1 cellular context compared by ENCODE assay signal in the genomic region with DNA sequence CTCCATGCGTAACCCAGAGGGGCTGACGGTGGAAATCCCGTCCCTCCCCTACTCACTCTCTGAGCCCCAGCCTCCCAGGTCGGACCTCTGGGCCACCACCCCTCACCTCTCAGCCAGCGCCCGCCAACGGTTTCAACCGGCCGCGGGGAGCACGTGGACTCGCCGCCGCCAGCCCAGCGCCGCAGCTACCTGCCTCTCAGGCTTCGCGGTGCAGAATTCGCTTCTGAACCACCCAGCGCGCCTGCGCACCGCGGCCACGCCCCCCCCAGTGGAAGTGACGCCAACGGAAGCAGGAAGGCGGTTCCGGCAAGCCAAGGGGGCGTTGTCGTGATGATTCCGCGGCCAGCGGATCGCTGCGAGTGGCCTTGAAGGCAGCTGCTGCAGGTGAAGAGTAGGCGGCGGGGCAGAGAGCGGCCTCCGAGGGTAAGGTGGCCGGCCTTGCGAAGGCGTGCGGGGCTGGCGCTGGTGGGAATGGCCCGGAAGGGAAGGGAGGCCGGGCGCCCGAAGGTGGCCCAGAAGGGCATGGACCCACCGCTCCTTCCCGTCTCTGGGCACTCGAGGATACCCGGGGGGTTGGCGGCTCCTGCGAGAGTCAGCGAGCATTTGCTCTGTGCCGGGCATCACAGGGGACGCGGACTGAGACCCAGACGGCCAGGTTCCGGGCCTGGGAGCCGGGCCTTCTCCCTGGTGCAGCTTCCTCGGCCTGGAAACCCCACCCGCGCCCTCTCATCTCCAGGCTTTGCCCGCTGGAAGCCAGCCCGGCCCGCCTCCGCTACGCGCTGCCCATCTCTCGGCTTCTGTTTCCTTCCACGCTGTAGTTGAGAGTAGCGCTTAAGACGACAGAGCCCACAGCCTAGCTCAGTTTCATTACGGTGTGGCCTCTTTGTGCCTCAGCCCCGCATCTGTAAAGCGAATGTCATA.
TF ChIP-seq lines count a peak whose summit lies in the region.

A gene with protein sequence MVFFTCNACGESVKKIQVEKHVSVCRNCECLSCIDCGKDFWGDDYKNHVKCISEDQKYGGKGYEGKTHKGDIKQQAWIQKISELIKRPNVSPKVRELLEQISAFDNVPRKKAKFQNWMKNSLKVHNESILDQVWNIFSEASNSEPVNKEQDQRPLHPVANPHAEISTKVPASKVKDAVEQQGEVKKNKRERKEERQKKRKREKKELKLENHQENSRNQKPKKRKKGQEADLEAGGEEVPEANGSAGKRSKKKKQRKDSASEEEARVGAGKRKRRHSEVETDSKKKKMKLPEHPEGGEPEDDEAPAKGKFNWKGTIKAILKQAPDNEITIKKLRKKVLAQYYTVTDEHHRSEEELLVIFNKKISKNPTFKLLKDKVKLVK (minus strand): TSS at position 225 of the 921 bp plus-strand sequence. CDS start 6,412 bp downstream, outside the sequence.
A gene with protein sequence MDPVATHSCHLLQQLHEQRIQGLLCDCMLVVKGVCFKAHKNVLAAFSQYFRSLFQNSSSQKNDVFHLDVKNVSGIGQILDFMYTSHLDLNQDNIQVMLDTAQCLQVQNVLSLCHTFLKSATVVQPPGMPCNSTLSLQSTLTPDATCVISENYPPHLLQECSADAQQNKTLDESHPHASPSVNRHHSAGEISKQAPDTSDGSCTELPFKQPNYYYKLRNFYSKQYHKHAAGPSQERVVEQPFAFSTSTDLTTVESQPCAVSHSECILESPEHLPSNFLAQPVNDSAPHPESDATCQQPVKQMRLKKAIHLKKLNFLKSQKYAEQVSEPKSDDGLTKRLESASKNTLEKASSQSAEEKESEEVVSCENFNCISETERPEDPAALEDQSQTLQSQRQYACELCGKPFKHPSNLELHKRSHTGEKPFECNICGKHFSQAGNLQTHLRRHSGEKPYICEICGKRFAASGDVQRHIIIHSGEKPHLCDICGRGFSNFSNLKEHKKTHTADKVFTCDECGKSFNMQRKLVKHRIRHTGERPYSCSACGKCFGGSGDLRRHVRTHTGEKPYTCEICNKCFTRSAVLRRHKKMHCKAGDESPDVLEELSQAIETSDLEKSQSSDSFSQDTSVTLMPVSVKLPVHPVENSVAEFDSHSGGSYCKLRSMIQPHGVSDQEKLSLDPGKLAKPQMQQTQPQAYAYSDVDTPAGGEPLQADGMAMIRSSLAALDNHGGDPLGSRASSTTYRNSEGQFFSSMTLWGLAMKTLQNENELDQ (plus strand): TSS at position 322 of the 921 bp plus-strand sequence. CDS start 9,695 bp downstream, outside the sequence.

TF ChIP-seq in HepG2, 621 proteins besides CTCF, POLR2A, EP300 and RAD21 (continued from another document and continues in another):
- TF ChIP-seq, protein P1, sequence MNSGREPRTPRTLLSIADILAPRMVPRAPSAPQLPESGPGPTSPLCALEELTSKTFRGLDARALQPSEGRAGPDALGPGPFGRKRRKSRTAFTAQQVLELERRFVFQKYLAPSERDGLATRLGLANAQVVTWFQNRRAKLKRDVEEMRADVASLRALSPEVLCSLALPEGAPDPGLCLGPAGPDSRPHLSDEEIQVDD (CRISPR knock-in tag; IDR thresholded peaks at IDR 0.05; ENCODE audit: borderline replicate concordance): no peak
- no peak for TF ChIP-seq HNRNPUL1 (IDR thresholded peaks at IDR 0.05; ENCODE audit: low read depth, low read length)
- TF ChIP-seq RXRA (CRISPR knock-in tag; IDR thresholded peaks at IDR 0.05): peak; percentile 48; the same call in 1 of the 2 replicates
- no peak for TF ChIP-seq SMARCE1 (IDR thresholded peaks at IDR 0.05; ENCODE audit: borderline replicate concordance)
- TF ChIP-seq SMYD3 (CRISPR knock-in tag; IDR thresholded peaks at IDR 0.05): no peak
- no peak; the same call in 1 of the 2 replicates for TF ChIP-seq ZNF839 (CRISPR knock-in tag; IDR thresholded peaks at IDR 0.05; ENCODE audit: borderline replicate concordance)
- TF ChIP-seq, protein P2, sequence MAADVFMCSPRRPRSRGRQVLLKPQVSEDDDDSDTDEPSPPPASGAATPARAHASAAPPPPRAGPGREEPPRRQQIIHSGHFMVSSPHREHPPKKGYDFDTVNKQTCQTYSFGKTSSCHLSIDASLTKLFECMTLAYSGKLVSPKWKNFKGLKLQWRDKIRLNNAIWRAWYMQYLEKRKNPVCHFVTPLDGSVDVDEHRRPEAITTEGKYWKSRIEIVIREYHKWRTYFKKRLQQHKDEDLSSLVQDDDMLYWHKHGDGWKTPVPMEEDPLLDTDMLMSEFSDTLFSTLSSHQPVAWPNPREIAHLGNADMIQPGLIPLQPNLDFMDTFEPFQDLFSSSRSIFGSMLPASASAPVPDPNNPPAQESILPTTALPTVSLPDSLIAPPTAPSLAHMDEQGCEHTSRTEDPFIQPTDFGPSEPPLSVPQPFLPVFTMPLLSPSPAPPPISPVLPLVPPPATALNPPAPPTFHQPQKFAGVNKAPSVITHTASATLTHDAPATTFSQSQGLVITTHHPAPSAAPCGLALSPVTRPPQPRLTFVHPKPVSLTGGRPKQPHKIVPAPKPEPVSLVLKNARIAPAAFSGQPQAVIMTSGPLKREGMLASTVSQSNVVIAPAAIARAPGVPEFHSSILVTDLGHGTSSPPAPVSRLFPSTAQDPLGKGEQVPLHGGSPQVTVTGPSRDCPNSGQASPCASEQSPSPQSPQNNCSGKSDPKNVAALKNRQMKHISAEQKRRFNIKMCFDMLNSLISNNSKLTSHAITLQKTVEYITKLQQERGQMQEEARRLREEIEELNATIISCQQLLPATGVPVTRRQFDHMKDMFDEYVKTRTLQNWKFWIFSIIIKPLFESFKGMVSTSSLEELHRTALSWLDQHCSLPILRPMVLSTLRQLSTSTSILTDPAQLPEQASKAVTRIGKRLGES (CRISPR knock-in tag; IDR thresholded peaks at IDR 0.05; ENCODE audit: borderline replicate concordance): no peak
- TF ChIP-seq GLI4 (CRISPR knock-in tag; IDR thresholded peaks at IDR 0.05; ENCODE audit: borderline replicate concordance): peak; percentile 57; the same call in 1 of the 2 replicates
- no peak for TF ChIP-seq ZNF10 (CRISPR knock-in tag; IDR thresholded peaks at IDR 0.05; ENCODE audit: borderline replicate concordance, low read depth)
- no peak for TF ChIP-seq SP1 (IDR thresholded peaks at IDR 0.05)
- peak; percentile 88 for TF ChIP-seq SP1 (CRISPR knock-in tag; IDR thresholded peaks at IDR 0.05)
- TF ChIP-seq YEATS2 (CRISPR knock-in tag; IDR thresholded peaks at IDR 0.05; ENCODE audit: borderline replicate concordance): peak; percentile 92
- TF ChIP-seq ZNF143 (CRISPR knock-in tag; IDR thresholded peaks at IDR 0.05): no peak
- no peak for TF ChIP-seq ZNF543 (CRISPR knock-in tag; IDR thresholded peaks at IDR 0.05)
- peak; percentile 58; the same call in 1 of the 2 replicates for TF ChIP-seq ZNF816 (CRISPR knock-in tag; IDR thresholded peaks at IDR 0.05; ENCODE audit: borderline replicate concordance)
- TF ChIP-seq ZNF749 (CRISPR knock-in tag; IDR thresholded peaks at IDR 0.05; ENCODE audit: borderline replicate concordance): peak; percentile 83
- no peak for TF ChIP-seq ZNF720 (CRISPR knock-in tag; IDR thresholded peaks at IDR 0.05)
- TF ChIP-seq PAF1 (CRISPR knock-in tag; IDR thresholded peaks at IDR 0.05): no peak
- peak; percentile 92 for TF ChIP-seq PHF20 (CRISPR knock-in tag; IDR thresholded peaks at IDR 0.05)
- TF ChIP-seq, protein P3, sequence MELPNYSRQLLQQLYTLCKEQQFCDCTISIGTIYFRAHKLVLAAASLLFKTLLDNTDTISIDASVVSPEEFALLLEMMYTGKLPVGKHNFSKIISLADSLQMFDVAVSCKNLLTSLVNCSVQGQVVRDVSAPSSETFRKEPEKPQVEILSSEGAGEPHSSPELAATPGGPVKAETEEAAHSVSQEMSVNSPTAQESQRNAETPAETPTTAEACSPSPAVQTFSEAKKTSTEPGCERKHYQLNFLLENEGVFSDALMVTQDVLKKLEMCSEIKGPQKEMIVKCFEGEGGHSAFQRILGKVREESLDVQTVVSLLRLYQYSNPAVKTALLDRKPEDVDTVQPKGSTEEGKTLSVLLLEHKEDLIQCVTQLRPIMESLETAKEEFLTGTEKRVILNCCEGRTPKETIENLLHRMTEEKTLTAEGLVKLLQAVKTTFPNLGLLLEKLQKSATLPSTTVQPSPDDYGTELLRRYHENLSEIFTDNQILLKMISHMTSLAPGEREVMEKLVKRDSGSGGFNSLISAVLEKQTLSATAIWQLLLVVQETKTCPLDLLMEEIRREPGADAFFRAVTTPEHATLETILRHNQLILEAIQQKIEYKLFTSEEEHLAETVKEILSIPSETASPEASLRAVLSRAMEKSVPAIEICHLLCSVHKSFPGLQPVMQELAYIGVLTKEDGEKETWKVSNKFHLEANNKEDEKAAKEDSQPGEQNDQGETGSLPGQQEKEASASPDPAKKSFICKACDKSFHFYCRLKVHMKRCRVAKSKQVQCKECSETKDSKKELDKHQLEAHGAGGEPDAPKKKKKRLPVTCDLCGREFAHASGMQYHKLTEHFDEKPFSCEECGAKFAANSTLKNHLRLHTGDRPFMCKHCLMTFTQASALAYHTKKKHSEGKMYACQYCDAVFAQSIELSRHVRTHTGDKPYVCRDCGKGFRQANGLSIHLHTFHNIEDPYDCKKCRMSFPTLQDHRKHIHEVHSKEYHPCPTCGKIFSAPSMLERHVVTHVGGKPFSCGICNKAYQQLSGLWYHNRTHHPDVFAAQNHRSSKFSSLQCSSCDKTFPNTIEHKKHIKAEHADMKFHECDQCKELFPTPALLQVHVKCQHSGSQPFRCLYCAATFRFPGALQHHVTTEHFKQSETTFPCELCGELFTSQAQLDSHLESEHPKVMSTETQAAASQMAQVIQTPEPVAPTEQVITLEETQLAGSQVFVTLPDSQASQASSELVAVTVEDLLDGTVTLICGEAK (IDR thresholded peaks at IDR 0.05): peak; percentile 34; the same call in 1 of the 2 replicates
- TF ChIP-seq, protein P3 (CRISPR knock-in tag; IDR thresholded peaks at IDR 0.05): peak; percentile 42; the same call in 1 of the 2 replicates
- peak; percentile 31; the same call in 1 of the 2 replicates for TF ChIP-seq SIN3A (IDR thresholded peaks at IDR 0.05; ENCODE audit: borderline replicate concordance, low read depth, low read length)
- TF ChIP-seq ZFP36 (IDR thresholded peaks at IDR 0.05; ENCODE audit: borderline replicate concordance, low read depth, low read length, partially characterized antibody): no peak
- peak; percentile 67 for TF ChIP-seq KDM5A (IDR thresholded peaks at IDR 0.05; ENCODE audit: borderline replicate concordance, low read length)
- TF ChIP-seq ZNF777 (CRISPR knock-in tag; IDR thresholded peaks at IDR 0.05): peak; percentile 56; the same call in 1 of the 2 replicates
- TF ChIP-seq MAFF (IDR thresholded peaks at IDR 0.05; ENCODE audit: low read depth, low read length): no peak
- TF ChIP-seq, protein P4, sequence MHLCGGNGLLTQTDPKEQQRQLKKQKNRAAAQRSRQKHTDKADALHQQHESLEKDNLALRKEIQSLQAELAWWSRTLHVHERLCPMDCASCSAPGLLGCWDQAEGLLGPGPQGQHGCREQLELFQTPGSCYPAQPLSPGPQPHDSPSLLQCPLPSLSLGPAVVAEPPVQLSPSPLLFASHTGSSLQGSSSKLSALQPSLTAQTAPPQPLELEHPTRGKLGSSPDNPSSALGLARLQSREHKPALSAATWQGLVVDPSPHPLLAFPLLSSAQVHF (CRISPR knock-in tag; IDR thresholded peaks at IDR 0.05): peak; percentile 87; the same call in 1 of the 2 replicates
- 0 out of 2 replicates have a peak, but pooled peaks have one; percentile 88 for TF ChIP-seq SMAD9 (CRISPR knock-in tag; IDR thresholded peaks at IDR 0.05)
- TF ChIP-seq SMC3 (IDR thresholded peaks at IDR 0.05; ENCODE audit: low read length): no peak; the same call in 1 of the 2 replicates
- TF ChIP-seq, protein P5, sequence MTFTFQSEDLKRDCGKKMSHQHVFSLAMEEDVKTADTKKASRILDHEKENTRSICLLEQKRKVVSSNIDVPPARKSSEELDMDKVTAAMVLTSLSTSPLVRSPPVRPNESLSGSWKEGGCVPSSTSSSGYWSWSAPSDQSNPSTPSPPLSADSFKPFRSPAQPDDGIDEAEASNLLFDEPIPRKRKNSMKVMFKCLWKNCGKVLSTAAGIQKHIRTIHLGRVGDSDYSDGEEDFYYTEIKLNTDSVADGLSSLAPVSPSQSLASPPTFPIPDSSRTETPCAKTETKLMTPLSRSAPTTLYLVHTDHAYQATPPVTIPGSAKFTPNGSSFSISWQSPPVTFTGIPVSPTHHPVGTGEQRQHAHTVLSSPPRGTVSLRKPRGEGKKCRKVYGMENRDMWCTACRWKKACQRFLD (CRISPR knock-in tag; IDR thresholded peaks at IDR 0.05; ENCODE audit: borderline replicate concordance): no peak
- TF ChIP-seq PHF8 (CRISPR knock-in tag; IDR thresholded peaks at IDR 0.05): peak; percentile 92
- TF ChIP-seq TOE1 (CRISPR knock-in tag; IDR thresholded peaks at IDR 0.05): 0 out of 2 replicates have a peak, but pooled peaks have one; percentile 21
- TF ChIP-seq CBX2 (IDR thresholded peaks at IDR 0.05; ENCODE audit: low read depth, low read length): no peak
- 0 out of 2 replicates have a peak, but pooled peaks have one; percentile 51 for TF ChIP-seq CBX2 (CRISPR knock-in tag; IDR thresholded peaks at IDR 0.05; ENCODE audit: low read depth)
- peak; percentile 45; the same call in 1 of the 2 replicates for TF ChIP-seq ZNF780A (CRISPR knock-in tag; IDR thresholded peaks at IDR 0.05)
